ENCODE assay signal across 30 cellular contexts in genomic region chr7:23393636-23394035, GRCh38.
"Had no signal": no experiment of that assay in that cellular context is flagged by ENCODE, and none has a peak within 500 bp of the region (broad histone marks: within the 10 kb centered on the region; RNA-seq: fewer than 3 reads in every experiment).

No MANE protein-coding gene starts in this region.

- H3K36me3 ChIP-seq: adrenal gland, colonic mucosa, esophagus squamous epithelium, left ventricle myocardium inferior, spleen, suprapubic skin, tibial artery had no signal

- H3K27ac ChIP-seq: adrenal gland, colonic mucosa, epithelial cell of prostate, left ventricle myocardium inferior, spleen, suprapubic skin, tibial artery had no signal

- H3K27ac Mint-ChIP-seq: activated naive CD4-positive, alpha-beta T cell treated with anti-CD3 and anti-CD28 coated beads for 36 hours; activated naive CD8-positive, alpha-beta T cell treated with anti-CD3 and anti-CD28 coated beads for 36 hours; activated T-helper 1 cell treated with anti-CD3 and anti-CD28 coated beads, Interleukin-12 subunit alpha, Interleukin-12 subunit beta, Interleukin-2, Interleukin-4 antibody, amounts not matched to agents 30 ng/mL and 10 ng/mL and 1 ng/mL, durations not matched to agents 14 hours and 24 hours and 36 hours; natural killer cell treated with Interleukin-12 subunit alpha and Interleukin-12 subunit beta and Interleukin-15 and Interleukin-18, amount 100 ng/mL, for 72 hours; T-helper 2 cell treated with Interferon-gamma antibody and Interleukin-4, amounts not matched to agents 5 μg/mL and 100 μg/mL, for 36 hours had no signal

- H3K4me3 ChIP-seq: adrenal gland, body of pancreas, colonic mucosa, esophagus squamous epithelium, hepatocyte, left ventricle myocardium inferior, lung, mucosa of descending colon, spleen, suprapubic skin, tibial artery had no signal

- H3K4me3 Mint-ChIP-seq: activated naive CD4-positive, alpha-beta T cell treated with anti-CD3 and anti-CD28 coated beads for 36 hours; activated naive CD8-positive, alpha-beta T cell treated with anti-CD3 and anti-CD28 coated beads for 36 hours; activated T-helper 1 cell treated with anti-CD3 and anti-CD28 coated beads, Interleukin-12 subunit alpha, Interleukin-12 subunit beta, Interleukin-2, Interleukin-4 antibody, amounts not matched to agents 30 ng/mL and 10 ng/mL and 1 ng/mL, durations not matched to agents 14 hours and 24 hours and 36 hours; natural killer cell treated with Interleukin-12 subunit alpha and Interleukin-12 subunit beta and Interleukin-15 and Interleukin-18, amount 100 ng/mL, for 72 hours; T-helper 2 cell treated with Interferon-gamma antibody and Interleukin-4, amounts not matched to agents 5 μg/mL and 100 μg/mL, for 36 hours had no signal

- DNase-seq: activated CD4-positive, alpha-beta T cell treated with anti-CD3 and anti-CD28 coated beads for 4 hours; activated CD4-positive, alpha-beta T cell treated with anti-CD3 and anti-CD28 coated beads, Interleukin-2, amount 50 U/mL, for 4 hours; activated CD8-positive, alpha-beta memory T cell treated with anti-CD3 and anti-CD28 coated beads for 24 hours; activated effector memory CD4-positive, alpha-beta T cell treated with anti-CD3 and anti-CD28 coated beads, Interleukin-2, amount 50 U/mL, for 16 hours; activated naive CD4-positive, alpha-beta T cell treated with anti-CD3 and anti-CD28 coated beads for 36 hours; activated naive CD8-positive, alpha-beta T cell treated with anti-CD3 and anti-CD28 coated beads for 36 hours; adrenal gland; aorta; body of pancreas; cerebellar nuclear complex; colonic mucosa; effector CD8-positive, alpha-beta T cell; esophagus squamous epithelium; glutamatergic neuron; islet precursor cell; left ventricle myocardium inferior; mucosa of descending colon; right cardiac atrium; spleen; stimulated activated naive CD4-positive, alpha-beta T cell; tibial artery had no signal

- H3K36me3 Mint-ChIP-seq: activated naive CD8-positive, alpha-beta T cell treated with anti-CD3 and anti-CD28 coated beads for 36 hours; natural killer cell treated with Interleukin-12 subunit alpha and Interleukin-12 subunit beta and Interleukin-15 and Interleukin-18, amount 100 ng/mL, for 72 hours had no signal

- H3K27me3 ChIP-seq: adrenal gland, body of pancreas, colonic mucosa, esophagus squamous epithelium, hepatocyte, spleen, suprapubic skin, tibial artery had no signal

- H2AFZ ChIP-seq: hepatocyte had no signal

- H3K9me3 Mint-ChIP-seq: activated naive CD4-positive, alpha-beta T cell treated with anti-CD3 and anti-CD28 coated beads for 36 hours; activated naive CD8-positive, alpha-beta T cell treated with anti-CD3 and anti-CD28 coated beads for 36 hours; natural killer cell treated with Interleukin-12 subunit alpha and Interleukin-12 subunit beta and Interleukin-15 and Interleukin-18, amount 100 ng/mL, for 72 hours had no signal

- H3K9me3 ChIP-seq: adrenal gland, body of pancreas, colonic mucosa, esophagus squamous epithelium, left ventricle myocardium inferior, mucosa of descending colon, spleen, suprapubic skin, tibial artery had no signal

- H3K4me1 ChIP-seq: adrenal gland, colonic mucosa, left ventricle myocardium inferior, spleen, suprapubic skin, tibial artery had no signal

- FAIRE-seq: endometrium, frontal cortex had no signal

- H3K4me2 ChIP-seq: hepatocyte had no signal

- ATAC-seq: body of pancreas; mucosa of descending colon; natural killer cell treated with Interleukin-12 subunit alpha and Interleukin-12 subunit beta and Interleukin-15 and Interleukin-18, amount 100 ng/mL, for 72 hours; right cardiac atrium had no signal
